In the genomic region with DNA sequence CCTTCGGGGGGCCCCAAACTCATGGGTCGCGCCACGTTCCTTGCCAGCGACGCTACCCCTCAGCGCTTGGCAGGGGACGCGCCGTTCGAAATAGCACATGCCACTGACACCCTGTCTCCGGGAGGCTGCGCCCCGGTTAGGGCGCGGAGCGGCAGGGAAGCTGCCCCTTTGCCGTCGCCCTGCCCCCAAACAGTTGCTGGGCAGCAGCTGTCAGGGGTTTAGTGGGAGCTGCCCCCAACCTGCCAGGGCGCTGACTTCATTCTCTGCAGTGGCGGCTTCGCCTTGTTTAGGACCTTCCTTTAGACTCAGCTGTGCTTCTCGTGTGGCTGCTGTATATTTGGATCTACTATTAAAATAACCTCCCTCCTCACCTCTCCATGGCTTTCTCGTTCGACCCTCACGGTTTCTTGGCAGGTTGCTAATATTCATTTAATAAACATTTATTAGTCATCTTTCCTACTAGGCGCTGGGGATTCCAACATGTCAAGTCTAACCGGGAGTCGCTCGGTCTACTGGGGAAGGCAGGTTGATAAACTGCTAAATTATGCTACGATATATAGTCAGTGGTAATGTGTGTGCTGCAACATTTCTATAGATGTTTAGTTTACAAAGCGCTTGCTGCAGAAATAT, we compare ENCODE assay signal across 8 cellular contexts. TPM values are rescaled to one million over a fixed set of nuclear protein-coding genes. Genes with fewer than 3 reads are reported as not detected.
DNase-seq lines count a peak whose midpoint lies in the region; ATAC-seq lines count a peak whose summit lies in the region.

No MANE protein-coding gene starts in this region.

- peak overlapping the region; percentile 79 for H3K27ac Mint-ChIP-seq in activated naive CD4-positive, alpha-beta T cell treated with anti-CD3 and anti-CD28 coated beads for 36 hours

- peak overlapping the region; percentile 94 for H3K4me3 Mint-ChIP-seq in activated naive CD4-positive, alpha-beta T cell treated with anti-CD3 and anti-CD28 coated beads for 36 hours

- DNase-seq in C1 segment of cervical spinal cord (lab: John Stamatoyannopoulos, UW), result peak in 8 of 14 donors; percentile 48 to 77 (median 57)
- peak; percentile 42 for DNase-seq in NCI-H2171 (lab: John Stamatoyannopoulos, UW)
- peak; percentile 46 for DNase-seq in activated naive CD4-positive, alpha-beta T cell treated with anti-CD3 and anti-CD28 coated beads for 36 hours
- DNase-seq in Right ventricle myocardium superior, result no peak
- DNase-seq in posterior vena cava (ENCODE audit: low spot score), result peak; percentile 86
- no peak for DNase-seq in DMS153 treated with DMSO at 0.1 percent for 48 hours (lab: John Stamatoyannopoulos, UW; ENCODE audit: unreplicated experiment)
- DNase-seq in NCI-H1694 treated with DMSO at 0.1 percent for 48 hours (lab: John Stamatoyannopoulos, UW), result no peak

- H3K36me3 Mint-ChIP-seq in activated naive CD4-positive, alpha-beta T cell treated with anti-CD3 and anti-CD28 coated beads for 36 hours (ENCODE audit: low read depth), result peaks cover 15% of the 10 kb centered on the region

- intact Hi-C loops in activated naive CD4-positive, alpha-beta T cell treated with anti-CD3 and anti-CD28 coated beads for 36 hours (cut with micrococcal nuclease), result loop anchor here (1.0 to 2.0 kb wide), 12 partner anchors 8 to 418 kb away; partner anchors contain the start of genes CD5, DDB1, PRPF19 and SLC15A3
- intact Hi-C loops in Right ventricle myocardium superior (cut with DNase I), result no loop called here
- intact Hi-C loops in posterior vena cava (cut with DNase I), result no loop called here

- H3K9me3 Mint-ChIP-seq in activated naive CD4-positive, alpha-beta T cell treated with anti-CD3 and anti-CD28 coated beads for 36 hours, result no peaks in the 10 kb centered on the region

- CTCF ChIA-PET in activated naive CD4-positive, alpha-beta T cell treated with anti-CD3 and anti-CD28 coated beads for 36 hours (lab: Charles Lee), result interaction anchor here (0.6 to 9.4 kb wide), 17 partner anchors 9 to 532 kb away, joined by 3 to 82 read pairs (median 4); partner anchors contain the start of genes PRPF19 and TMEM132A

- peaks cover 69% of the 10 kb centered on the region for H3K4me1 Mint-ChIP-seq in activated naive CD4-positive, alpha-beta T cell treated with anti-CD3 and anti-CD28 coated beads for 36 hours (ENCODE audit: low read depth)

- ATAC-seq in GM21447 (IDR thresholded peaks at IDR 0.05; ENCODE audit: unreplicated experiment) (peak; percentile 0), Right ventricle myocardium superior (ENCODE audit: poor library complexity) (peak; percentile 62)

- no peaks in the 10 kb centered on the region for H3K27me3 Mint-ChIP-seq in activated naive CD4-positive, alpha-beta T cell treated with anti-CD3 and anti-CD28 coated beads for 36 hours (ENCODE audit: low read depth)

RNA-seq across cellular contexts. Expression of gene TMEM109, which starts 0.8 kb away (rescaled TPM):
- total RNA-seq in activated naive CD4-positive, alpha-beta T cell treated with anti-CD3 and anti-CD28 coated beads for 36 hours, result 100 to 1,000 TPM in 1 of 2 experiments, 10 to 100 TPM in 1; 94.0 to 103 TPM
- total RNA-seq in Right ventricle myocardium superior (82.2 TPM), posterior vena cava (100 to 1,000 TPM; 118 to 125 TPM)

RNA-seq across cellular contexts. Expression of gene PRPF19, which starts 8.3 kb away (rescaled TPM):
- 100 to 1,000 TPM; 108 to 119 TPM for total RNA-seq in activated naive CD4-positive, alpha-beta T cell treated with anti-CD3 and anti-CD28 coated beads for 36 hours
- total RNA-seq in Right ventricle myocardium superior (34.0 TPM), posterior vena cava (10 to 100 TPM; 47.6 to 50.9 TPM)

RNA-seq across cellular contexts. Expression of gene TMEM132A, which starts 9.5 kb away (rescaled TPM):
- total RNA-seq in activated naive CD4-positive, alpha-beta T cell treated with anti-CD3 and anti-CD28 coated beads for 36 hours, result 1 to 10 TPM; 1.2 to 2.3 TPM
- total RNA-seq in Right ventricle myocardium superior (6.5 TPM), posterior vena cava (1 to 10 TPM; 5.4 to 7.7 TPM)

RNA-seq across cellular contexts. Expression of gene SLC15A3, which starts 37.2 kb away (rescaled TPM):
- total RNA-seq in activated naive CD4-positive, alpha-beta T cell treated with anti-CD3 and anti-CD28 coated beads for 36 hours, result 1 to 10 TPM; 5.6 to 5.8 TPM
- 19.1 TPM for total RNA-seq in Right ventricle myocardium superior
- 10 to 100 TPM; 27.4 to 29.3 TPM for total RNA-seq in posterior vena cava

RNA-seq across cellular contexts. Expression of gene ZP1, which starts 47.4 kb away (rescaled TPM):
- not detected for total RNA-seq in activated naive CD4-positive, alpha-beta T cell treated with anti-CD3 and anti-CD28 coated beads for 36 hours
- total RNA-seq in Right ventricle myocardium superior (not detected), posterior vena cava (not detected)

Comparison
In these comparisons a context has a peak if more than half of its experiments do, and no peak if none do; other contexts are left out.
1. DNase-seq: peak in C1 segment of cervical spinal cord (8 of 14), NCI-H2171 (single experiment), activated naive CD4-positive, alpha-beta T cell treated with anti-CD3 and anti-CD28 coated beads for 36 hours (single experiment) and posterior vena cava (single experiment); none in Right ventricle myocardium superior (single experiment), DMS153 treated with DMSO at 0.1 percent for 48 hours (single experiment) and NCI-H1694 treated with DMSO at 0.1 percent for 48 hours (single experiment).